Comparison of ENCODE assay signal across 23 cellular contexts in the genomic region with DNA sequence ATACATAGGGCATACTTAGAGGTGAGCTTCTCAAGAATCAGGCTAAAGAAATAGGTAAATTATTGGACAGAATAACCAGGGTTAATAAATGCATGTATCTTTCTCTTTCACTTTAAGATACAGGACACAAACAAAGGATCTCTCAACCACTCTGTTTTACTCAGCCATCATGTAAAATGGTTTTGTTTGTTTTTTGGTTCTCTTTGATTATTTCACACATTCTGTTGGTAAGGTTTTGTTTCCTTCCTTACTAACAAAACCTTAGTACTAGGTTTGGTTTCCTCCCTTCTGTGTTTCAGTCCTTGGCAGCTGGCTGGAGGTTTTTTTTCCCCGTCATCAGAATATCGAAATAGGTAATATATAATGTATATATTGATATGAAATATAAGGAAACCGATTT.
DNase-seq lines count a peak whose midpoint lies in the region; ATAC-seq and TF ChIP-seq lines count a peak whose summit lies in the region.
"Had no signal": no experiment of that assay in that cellular context is flagged by ENCODE, and none has a peak within 500 bp of the region (broad histone marks: within the 10 kb centered on the region; RNA-seq: fewer than 3 reads in every experiment).

No MANE protein-coding gene starts in this region.

- intact Hi-C loops in natural killer cell (cut with micrococcal nuclease), result no loop called here

- H3K27me3 Mint-ChIP-seq in natural killer cell (ENCODE audit: low read depth in 2 of 2), result no peaks in the 10 kb centered on the region
- H3K27me3 Mint-ChIP-seq in natural killer cell treated with Interleukin-12 subunit alpha and Interleukin-12 subunit beta and Interleukin-15 and Interleukin-18, amount 100 ng/mL, for 72 hours, result no peaks in the 10 kb centered on the region
- no peaks in the 10 kb centered on the region for H3K27me3 Mint-ChIP-seq in central memory CD8-positive, alpha-beta T cell
- H3K27me3 Mint-ChIP-seq in immature natural killer cell (ENCODE audit: low read depth in 3 of 3), result peaks cover 0 to 2% (median 0%) of the 10 kb centered on the region in 3 donors
- H3K27me3 Mint-ChIP-seq: CD4-positive, alpha-beta memory T cell; CD4-positive, CD25-positive, alpha-beta regulatory T cell had no signal

- DNase-seq in natural killer cell (no peak), immature natural killer cell (peak; percentile 22 to 38 (median 36)), GDM1 (lab: John Stamatoyannopoulos, UW) (no peak), GM13977 (ENCODE audit: low spot score) (no peak)
- DNase-seq in natural killer cell treated with Interleukin-12 subunit alpha and Interleukin-12 subunit beta and Interleukin-15 and Interleukin-18, amount 100 ng/mL, for 72 hours (ENCODE audit: low spot score), result no peak
- DNase-seq in central memory CD8-positive, alpha-beta T cell (ENCODE audit: low spot score in 2 of 2), result no peak
- DNase-seq: ACHN; BE2C; C1 segment of cervical spinal cord; CD4-positive, alpha-beta memory T cell; CD4-positive, CD25-positive, alpha-beta regulatory T cell; COR-L47; DMS 273 treated with DMSO at 0.1 percent for 48 hours; DMS153; DMS53; DMS79; DND-41; EL; GF-D8 had no signal

- in situ Hi-C loops in GM13977 (cut with MboI; ENCODE audit: low pct_unique_long_range_greater_than_20kb, low sequenced_read_pairs, unreplicated experiment), result no loop called here

- ATAC-seq in natural killer cell (peak in 2 of 3 donors; percentile 58 to 68), GM21529 (IDR thresholded peaks at IDR 0.05; ENCODE audit: unreplicated experiment) (no peak)
- ATAC-seq in natural killer cell treated with Interleukin-12 subunit alpha and Interleukin-12 subunit beta and Interleukin-15 and Interleukin-18, amount 100 ng/mL, for 72 hours, result no peak
- peak; percentile 32 for ATAC-seq in central memory CD8-positive, alpha-beta T cell (replicated peaks; ENCODE audit: extremely low read depth, poor library complexity, severe bottlenecking)
- ATAC-seq: A549 had no signal

- H3K4me3 Mint-ChIP-seq in natural killer cell (no peak overlapping the region), immature natural killer cell (peak overlapping the region; percentile 8 to 71 (median 53))
- H3K4me3 Mint-ChIP-seq in natural killer cell treated with Interleukin-12 subunit alpha and Interleukin-12 subunit beta and Interleukin-15 and Interleukin-18, amount 100 ng/mL, for 72 hours, result no peak overlapping the region
- H3K4me3 Mint-ChIP-seq in central memory CD8-positive, alpha-beta T cell, result no peak overlapping the region
- H3K4me3 Mint-ChIP-seq: CD14-positive monocyte; CD4-positive, alpha-beta memory T cell had no signal

- TF ChIP-seq CTCF in natural killer cell (IDR thresholded peaks at IDR 0.05) (no peak), GM13977 (IDR thresholded peaks at IDR 0.05; ENCODE audit: extremely low read depth, insufficient read depth, missing control alignments) (no peak)

- H3K4me1 Mint-ChIP-seq in natural killer cell (peaks cover 0 to 10% of the 10 kb centered on the region in 2 donors), immature natural killer cell (peaks cover 0 to 35% of the 10 kb centered on the region in 2 donors)
- no peaks in the 10 kb centered on the region for H3K4me1 Mint-ChIP-seq in natural killer cell treated with Interleukin-12 subunit alpha and Interleukin-12 subunit beta and Interleukin-15 and Interleukin-18, amount 100 ng/mL, for 72 hours (ENCODE audit: low read depth in 2 of 2)
- no peaks in the 10 kb centered on the region for H3K4me1 Mint-ChIP-seq in central memory CD8-positive, alpha-beta T cell
- H3K4me1 Mint-ChIP-seq: CD14-positive monocyte; CD4-positive, alpha-beta memory T cell; CD4-positive, CD25-positive, alpha-beta regulatory T cell; CD8-positive, alpha-beta memory T cell had no signal

- H3K36me3 Mint-ChIP-seq in natural killer cell (no peaks in the 10 kb centered on the region), immature natural killer cell (no peaks in the 10 kb centered on the region)
- H3K36me3 Mint-ChIP-seq in natural killer cell treated with Interleukin-12 subunit alpha and Interleukin-12 subunit beta and Interleukin-15 and Interleukin-18, amount 100 ng/mL, for 72 hours, result no peaks in the 10 kb centered on the region
- H3K36me3 Mint-ChIP-seq in central memory CD8-positive, alpha-beta T cell (ENCODE audit: insufficient read depth), result no peaks in the 10 kb centered on the region
- H3K36me3 Mint-ChIP-seq: CD14-positive monocyte; CD4-positive, alpha-beta memory T cell; CD4-positive, CD25-positive, alpha-beta regulatory T cell; CD8-positive, alpha-beta memory T cell had no signal

- H3K9me3 Mint-ChIP-seq in natural killer cell (peaks cover 2 to 4% of the 10 kb centered on the region in 2 donors), immature natural killer cell (peaks cover 0 to 6% (median 2%) of the 10 kb centered on the region in 6 donors)
- no peaks in the 10 kb centered on the region for H3K9me3 Mint-ChIP-seq in natural killer cell treated with Interleukin-12 subunit alpha and Interleukin-12 subunit beta and Interleukin-15 and Interleukin-18, amount 100 ng/mL, for 72 hours
- H3K9me3 Mint-ChIP-seq in central memory CD8-positive, alpha-beta T cell, result peaks cover 6% of the 10 kb centered on the region

- H3K27ac Mint-ChIP-seq in natural killer cell (peak overlapping the region in 1 of 2 donors; percentile 38), immature natural killer cell (peak overlapping the region in 5 of 6 donors; percentile 12 to 84 (median 73))
- no peak overlapping the region for H3K27ac Mint-ChIP-seq in natural killer cell treated with Interleukin-12 subunit alpha and Interleukin-12 subunit beta and Interleukin-15 and Interleukin-18, amount 100 ng/mL, for 72 hours
- H3K27ac Mint-ChIP-seq in central memory CD8-positive, alpha-beta T cell (ENCODE audit: low read depth), result no peak overlapping the region
- H3K27ac Mint-ChIP-seq: CD14-positive monocyte; CD4-positive, alpha-beta memory T cell; CD4-positive, CD25-positive, alpha-beta regulatory T cell had no signal

Comparison
In these comparisons a context has a peak if more than half of its experiments do, and no peak if none do; other contexts are left out.
1. ATAC-seq: peak in natural killer cell (2 of 3) and central memory CD8-positive, alpha-beta T cell (single experiment); none in natural killer cell treated with Interleukin-12 subunit alpha and Interleukin-12 subunit beta and Interleukin-15 and Interleukin-18, amount 100 ng/mL, for 72 hours (0 of 2) and GM21529 (single experiment).
2. DNase-seq: peak in immature natural killer cell (3 of 3); none in natural killer cell (single experiment), natural killer cell treated with Interleukin-12 subunit alpha and Interleukin-12 subunit beta and Interleukin-15 and Interleukin-18, amount 100 ng/mL, for 72 hours (single experiment), central memory CD8-positive, alpha-beta T cell (0 of 2), GDM1 (single experiment) and GM13977 (single experiment).
3. H3K27ac Mint-ChIP-seq: peak in immature natural killer cell (5 of 6); none in natural killer cell treated with Interleukin-12 subunit alpha and Interleukin-12 subunit beta and Interleukin-15 and Interleukin-18, amount 100 ng/mL, for 72 hours (0 of 2) and central memory CD8-positive, alpha-beta T cell (single experiment).
4. H3K4me3 Mint-ChIP-seq: peak in immature natural killer cell (5 of 5); none in natural killer cell (single experiment), natural killer cell treated with Interleukin-12 subunit alpha and Interleukin-12 subunit beta and Interleukin-15 and Interleukin-18, amount 100 ng/mL, for 72 hours (single experiment) and central memory CD8-positive, alpha-beta T cell (single experiment).